ENCODE assay signal across 1 cellular context in the genomic region with DNA sequence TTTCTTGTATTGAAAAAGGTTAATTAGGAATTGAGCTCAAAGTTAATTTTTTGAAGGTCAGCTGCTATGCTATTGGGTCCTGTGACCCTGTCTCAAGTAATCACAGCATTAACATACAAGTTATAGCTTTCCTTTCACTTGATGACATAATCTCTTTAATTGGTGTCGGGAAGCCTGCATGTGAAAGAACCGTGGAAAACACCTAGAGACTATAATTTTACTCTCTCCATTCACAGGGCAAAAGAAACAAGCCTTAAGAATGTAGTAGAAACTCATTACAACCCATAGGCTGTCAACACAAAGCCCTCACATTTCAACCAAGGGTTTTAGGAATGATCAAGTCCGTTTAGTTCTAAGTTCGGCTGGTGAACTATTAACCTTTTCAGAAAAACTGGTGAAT.
TF ChIP-seq lines count a peak whose summit lies in the region.

No MANE protein-coding gene starts in this region.

TF ChIP-seq in GM12878, 131 proteins besides CTCF, POLR2A, EP300 and RAD21 (continued from another document and continues in another):
- TF ChIP-seq HDGF (IDR thresholded peaks at IDR 0.05) (no peak), GATAD2B (conservative IDR thresholded peaks at IDR 0.05; ENCODE audit: low read depth) (no peak), YY1 (IDR thresholded peaks at IDR 0.05; ENCODE audit: low read depth, low read length) (no peak), SREBF2 (IDR thresholded peaks at IDR 0.05; ENCODE audit: low read length) (no peak), POLR2AphosphoS5 (IDR thresholded peaks at IDR 0.05; ENCODE audit: low read length) (no peak), ZNF24 (IDR thresholded peaks at IDR 0.05) (no peak), SPI1 (IDR thresholded peaks at IDR 0.05; ENCODE audit: borderline replicate concordance, insufficient read depth, low read depth, low read length) (no peak), ZBTB4 (CRISPR knock-in tag; IDR thresholded peaks at IDR 0.05) (no peak), NR2C1 (IDR thresholded peaks at IDR 0.05) (no peak), BMI1 (IDR thresholded peaks at IDR 0.05; ENCODE audit: borderline replicate concordance) (no peak), FOXM1 (IDR thresholded peaks at IDR 0.05; ENCODE audit: low read depth, low read length) (no peak), BRCA1 (IDR thresholded peaks at IDR 0.05; ENCODE audit: low read depth, low read length) (no peak), NFYA (IDR thresholded peaks at IDR 0.05; ENCODE audit: borderline replicate concordance, low read depth, low read length) (no peak), JUNB (IDR thresholded peaks at IDR 0.05) (no peak), PML (IDR thresholded peaks at IDR 0.05; ENCODE audit: low read length) (no peak), STAT3 (IDR thresholded peaks at IDR 0.05; ENCODE audit: low read depth, low read length) (no peak), MYC (IDR thresholded peaks at IDR 0.05; ENCODE audit: insufficient read depth, insufficient read length, insufficient replicate concordance, low read length, severe bottlenecking) (no peak), EGR1 (IDR thresholded peaks at IDR 0.05; ENCODE audit: borderline replicate concordance in 1 of 2, low read depth in 2 of 2, low read length in 2 of 2) (no peak), RELA (IDR thresholded peaks at IDR 0.05; ENCODE audit: borderline replicate concordance, partially characterized antibody) (no peak), YBX1 (IDR thresholded peaks at IDR 0.05) (no peak), EZH2 (IDR thresholded peaks at IDR 0.05; ENCODE audit: borderline replicate concordance, control insufficient read depth, low read depth, low read length) (no peak), TCF12 (IDR thresholded peaks at IDR 0.05; ENCODE audit: low read depth, low read length) (no peak), SIX5 (IDR thresholded peaks at IDR 0.05; ENCODE audit: low read depth, low read length, severe bottlenecking) (no peak), RFX5 (IDR thresholded peaks at IDR 0.05; ENCODE audit: low read depth, low read length) (no peak), SREBF1 (IDR thresholded peaks at IDR 0.05; ENCODE audit: low read length) (no peak), IKZF1 (conservative IDR thresholded peaks at IDR 0.05) (peak; percentile 41), HSF1 (IDR thresholded peaks at IDR 0.05; ENCODE audit: low read depth, low read length) (no peak), ZBED1 (IDR thresholded peaks at IDR 0.05; ENCODE audit: borderline replicate concordance) (no peak), ZNF687 (IDR thresholded peaks at IDR 0.05) (0 out of 2 replicates have a peak, but pooled peaks have one; percentile 7), BHLHE40 (IDR thresholded peaks at IDR 0.05; ENCODE audit: borderline replicate concordance in 1 of 2, low read depth in 2 of 2, low read length in 1 of 2) (0 out of 4 replicates have a peak, but pooled peaks of 1 of the 2 experiments have one; percentile 12), SMARCA5 (IDR thresholded peaks at IDR 0.05) (no peak), ASH2L (IDR thresholded peaks at IDR 0.05; ENCODE audit: borderline replicate concordance, low read depth) (no peak), MTA3 (IDR thresholded peaks at IDR 0.05; ENCODE audit: borderline replicate concordance, low read length) (no peak), CREB1 (IDR thresholded peaks at IDR 0.05; ENCODE audit: low read depth) (no peak)
- TF ChIP-seq, protein P1, sequence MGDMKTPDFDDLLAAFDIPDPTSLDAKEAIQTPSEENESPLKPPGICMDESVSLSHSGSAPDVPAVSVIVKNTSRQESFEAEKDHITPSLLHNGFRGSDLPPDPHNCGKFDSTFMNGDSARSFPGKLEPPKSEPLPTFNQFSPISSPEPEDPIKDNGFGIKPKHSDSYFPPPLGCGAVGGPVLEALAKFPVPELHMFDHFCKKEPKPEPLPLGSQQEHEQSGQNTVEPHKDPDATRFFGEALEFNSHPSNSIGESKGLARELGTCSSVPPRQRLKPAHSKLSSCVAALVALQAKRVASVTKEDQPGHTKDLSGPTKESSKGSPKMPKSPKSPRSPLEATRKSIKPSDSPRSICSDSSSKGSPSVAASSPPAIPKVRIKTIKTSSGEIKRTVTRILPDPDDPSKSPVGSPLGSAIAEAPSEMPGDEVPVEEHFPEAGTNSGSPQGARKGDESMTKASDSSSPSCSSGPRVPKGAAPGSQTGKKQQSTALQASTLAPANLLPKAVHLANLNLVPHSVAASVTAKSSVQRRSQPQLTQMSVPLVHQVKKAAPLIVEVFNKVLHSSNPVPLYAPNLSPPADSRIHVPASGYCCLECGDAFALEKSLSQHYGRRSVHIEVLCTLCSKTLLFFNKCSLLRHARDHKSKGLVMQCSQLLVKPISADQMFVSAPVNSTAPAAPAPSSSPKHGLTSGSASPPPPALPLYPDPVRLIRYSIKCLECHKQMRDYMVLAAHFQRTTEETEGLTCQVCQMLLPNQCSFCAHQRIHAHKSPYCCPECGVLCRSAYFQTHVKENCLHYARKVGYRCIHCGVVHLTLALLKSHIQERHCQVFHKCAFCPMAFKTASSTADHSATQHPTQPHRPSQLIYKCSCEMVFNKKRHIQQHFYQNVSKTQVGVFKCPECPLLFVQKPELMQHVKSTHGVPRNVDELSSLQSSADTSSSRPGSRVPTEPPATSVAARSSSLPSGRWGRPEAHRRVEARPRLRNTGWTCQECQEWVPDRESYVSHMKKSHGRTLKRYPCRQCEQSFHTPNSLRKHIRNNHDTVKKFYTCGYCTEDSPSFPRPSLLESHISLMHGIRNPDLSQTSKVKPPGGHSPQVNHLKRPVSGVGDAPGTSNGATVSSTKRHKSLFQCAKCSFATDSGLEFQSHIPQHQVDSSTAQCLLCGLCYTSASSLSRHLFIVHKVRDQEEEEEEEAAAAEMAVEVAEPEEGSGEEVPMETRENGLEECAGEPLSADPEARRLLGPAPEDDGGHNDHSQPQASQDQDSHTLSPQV (IDR thresholded peaks at IDR 0.05) = no peak
- TF ChIP-seq, protein P2, sequence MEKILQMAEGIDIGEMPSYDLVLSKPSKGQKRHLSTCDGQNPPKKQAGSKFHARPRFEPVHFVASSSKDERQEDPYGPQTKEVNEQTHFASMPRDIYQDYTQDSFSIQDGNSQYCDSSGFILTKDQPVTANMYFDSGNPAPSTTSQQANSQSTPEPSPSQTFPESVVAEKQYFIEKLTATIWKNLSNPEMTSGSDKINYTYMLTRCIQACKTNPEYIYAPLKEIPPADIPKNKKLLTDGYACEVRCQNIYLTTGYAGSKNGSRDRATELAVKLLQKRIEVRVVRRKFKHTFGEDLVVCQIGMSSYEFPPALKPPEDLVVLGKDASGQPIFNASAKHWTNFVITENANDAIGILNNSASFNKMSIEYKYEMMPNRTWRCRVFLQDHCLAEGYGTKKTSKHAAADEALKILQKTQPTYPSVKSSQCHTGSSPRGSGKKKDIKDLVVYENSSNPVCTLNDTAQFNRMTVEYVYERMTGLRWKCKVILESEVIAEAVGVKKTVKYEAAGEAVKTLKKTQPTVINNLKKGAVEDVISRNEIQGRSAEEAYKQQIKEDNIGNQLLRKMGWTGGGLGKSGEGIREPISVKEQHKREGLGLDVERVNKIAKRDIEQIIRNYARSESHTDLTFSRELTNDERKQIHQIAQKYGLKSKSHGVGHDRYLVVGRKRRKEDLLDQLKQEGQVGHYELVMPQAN (conservative IDR thresholded peaks at IDR 0.05) = no peak
- TF ChIP-seq, protein P3, sequence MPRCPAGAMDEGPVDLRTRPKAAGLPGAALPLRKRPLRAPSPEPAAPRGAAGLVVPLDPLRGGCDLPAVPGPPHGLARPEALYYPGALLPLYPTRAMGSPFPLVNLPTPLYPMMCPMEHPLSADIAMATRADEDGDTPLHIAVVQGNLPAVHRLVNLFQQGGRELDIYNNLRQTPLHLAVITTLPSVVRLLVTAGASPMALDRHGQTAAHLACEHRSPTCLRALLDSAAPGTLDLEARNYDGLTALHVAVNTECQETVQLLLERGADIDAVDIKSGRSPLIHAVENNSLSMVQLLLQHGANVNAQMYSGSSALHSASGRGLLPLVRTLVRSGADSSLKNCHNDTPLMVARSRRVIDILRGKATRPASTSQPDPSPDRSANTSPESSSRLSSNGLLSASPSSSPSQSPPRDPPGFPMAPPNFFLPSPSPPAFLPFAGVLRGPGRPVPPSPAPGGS (IDR thresholded peaks at IDR 0.05; ENCODE audit: borderline replicate concordance, insufficient read depth, low read depth, low read length, poor library complexity, severe bottlenecking) = no peak
- TF ChIP-seq, protein P4, sequence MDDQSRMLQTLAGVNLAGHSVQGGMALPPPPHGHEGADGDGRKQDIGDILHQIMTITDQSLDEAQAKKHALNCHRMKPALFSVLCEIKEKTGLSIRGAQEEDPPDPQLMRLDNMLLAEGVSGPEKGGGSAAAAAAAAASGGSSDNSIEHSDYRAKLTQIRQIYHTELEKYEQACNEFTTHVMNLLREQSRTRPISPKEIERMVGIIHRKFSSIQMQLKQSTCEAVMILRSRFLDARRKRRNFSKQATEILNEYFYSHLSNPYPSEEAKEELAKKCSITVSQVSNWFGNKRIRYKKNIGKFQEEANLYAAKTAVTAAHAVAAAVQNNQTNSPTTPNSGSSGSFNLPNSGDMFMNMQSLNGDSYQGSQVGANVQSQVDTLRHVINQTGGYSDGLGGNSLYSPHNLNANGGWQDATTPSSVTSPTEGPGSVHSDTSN (IDR thresholded peaks at IDR 0.05; ENCODE audit: insufficient replicate concordance, low read depth, low read length) = no peak
- TF ChIP-seq, protein P5, sequence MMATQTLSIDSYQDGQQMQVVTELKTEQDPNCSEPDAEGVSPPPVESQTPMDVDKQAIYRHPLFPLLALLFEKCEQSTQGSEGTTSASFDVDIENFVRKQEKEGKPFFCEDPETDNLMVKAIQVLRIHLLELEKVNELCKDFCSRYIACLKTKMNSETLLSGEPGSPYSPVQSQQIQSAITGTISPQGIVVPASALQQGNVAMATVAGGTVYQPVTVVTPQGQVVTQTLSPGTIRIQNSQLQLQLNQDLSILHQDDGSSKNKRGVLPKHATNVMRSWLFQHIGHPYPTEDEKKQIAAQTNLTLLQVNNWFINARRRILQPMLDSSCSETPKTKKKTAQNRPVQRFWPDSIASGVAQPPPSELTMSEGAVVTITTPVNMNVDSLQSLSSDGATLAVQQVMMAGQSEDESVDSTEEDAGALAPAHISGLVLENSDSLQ (IDR thresholded peaks at IDR 0.05) = no peak
